In genomic region chr7:42940985-42941847, GRCh38 we compare ENCODE assay signal across 8 cellular contexts. TPM values are rescaled to one million over a fixed set of nuclear protein-coding genes. Genes with fewer than 3 reads are reported as not detected.
DNase-seq lines count a peak whose midpoint lies in the region; ATAC-seq lines count a peak whose summit lies in the region.

No MANE protein-coding gene starts in this region.

- peak; percentile 52 for ATAC-seq in HG03139 (IDR thresholded peaks at IDR 0.05; ENCODE audit: unreplicated experiment)

- DNase-seq in NCI-H187 (lab: John Stamatoyannopoulos, UW), result peak; percentile 25 to 48
- no peak for DNase-seq in NCI-H187 treated with DMSO at 0.1 percent for 48 hours (lab: John Stamatoyannopoulos, UW)
- DNase-seq in NCI-H526 (lab: John Stamatoyannopoulos, UW), result peak; percentile 29 to 80
- peak; percentile 56 to 59 for DNase-seq in activated CD4-positive, alpha-beta T cell treated with anti-CD3 and anti-CD28 coated beads, Interleukin-2, amount 50 U/mL, for 24 hours (ENCODE audit: low read depth in 1 of 2, low spot score in 1 of 2)
- peak; percentile 86 for DNase-seq in dermis blood vessel endothelial cell
- DNase-seq in lung microvascular endothelial cell (ENCODE audit: low read depth in 2 of 2), result peak; percentile 75 to 84
- peak; percentile 64 for DNase-seq in stimulated activated CD8-positive, alpha-beta memory T cell treated with anti-CD3 and anti-CD28 coated beads, Interleukin-15, amount 100 ng/mL, for 1 hour (ENCODE audit: low read depth)

RNA-seq across cellular contexts. Expression of gene MRPL32, which starts 9.0 kb away (rescaled TPM):
- total RNA-seq in dermis blood vessel endothelial cell (74.0 and 79.5 TPM in 2 replicates), lung microvascular endothelial cell (47.9 and 63.9 TPM in 2 replicates)

RNA-seq across cellular contexts. Expression of gene PSMA2, which starts 9.2 kb away (rescaled TPM):
- total RNA-seq in dermis blood vessel endothelial cell, result 89.8 and 134 TPM in 2 replicates
- 30.8 and 45.5 TPM in 2 replicates for total RNA-seq in lung microvascular endothelial cell

RNA-seq across cellular contexts. Expression of gene C7orf25, which starts 29.3 kb away (rescaled TPM):
- total RNA-seq in dermis blood vessel endothelial cell, result 5.4 and 8.0 TPM in 2 replicates
- 2.2 and 5.2 TPM in 2 replicates for total RNA-seq in lung microvascular endothelial cell
